8 cellular contexts compared by ENCODE assay signal in the genomic region with DNA sequence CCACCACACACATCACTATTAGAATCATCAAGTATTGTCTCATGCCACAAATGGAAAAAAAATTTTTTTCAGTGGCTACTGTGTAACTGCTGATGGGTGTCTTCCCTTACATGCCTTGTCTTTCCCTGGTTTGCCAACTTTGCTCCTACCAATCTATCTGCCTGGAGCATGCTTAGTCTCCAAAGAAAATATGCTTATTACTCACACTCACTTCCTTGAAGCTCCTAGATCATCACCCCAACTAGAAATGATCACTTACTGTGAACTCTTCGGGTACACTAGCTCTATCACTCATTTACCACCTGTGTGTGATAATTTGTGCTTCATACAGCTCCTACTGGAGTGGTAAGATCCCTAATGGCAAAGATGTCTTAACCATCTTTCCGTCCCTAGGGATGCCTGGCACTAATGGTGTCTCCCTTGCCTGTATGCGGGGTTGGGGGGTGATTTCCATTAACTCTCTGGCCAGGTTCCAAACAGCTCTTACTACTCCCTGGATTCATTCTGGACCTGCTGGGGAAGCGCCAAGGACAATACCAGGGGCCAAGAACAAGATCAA. TPM values are rescaled to one million over a fixed set of nuclear protein-coding genes. Genes with fewer than 3 reads are reported as not detected.
DNase-seq lines count a peak whose midpoint lies in the region; ATAC-seq and TF ChIP-seq lines count a peak whose summit lies in the region.

No MANE protein-coding gene starts in this region.

- no peak for ATAC-seq in upper lobe of right lung

- peak overlapping the region; percentile 80 for H3K4me3 ChIP-seq in MG63
- H3K4me3 ChIP-seq in breast epithelium = peak overlapping the region; percentile 91 to 99 (median 94)
- peak overlapping the region; percentile 98 for H3K4me3 ChIP-seq in upper lobe of right lung

- H3K27me3 ChIP-seq in MG63 (no peaks in the 10 kb centered on the region), breast epithelium (no peaks in the 10 kb centered on the region), upper lobe of right lung (no peaks in the 10 kb centered on the region)

- no peak for TF ChIP-seq CTCF in breast epithelium (IDR thresholded peaks at IDR 0.05)
- no peak for TF ChIP-seq CTCF in upper lobe of right lung (IDR thresholded peaks at IDR 0.05)

- H3K4me1 ChIP-seq in breast epithelium (no peaks in the 10 kb centered on the region), upper lobe of right lung (peaks cover 20% of the 10 kb centered on the region)

- H3K9me3 ChIP-seq in MG63 = no peaks in the 10 kb centered on the region
- H3K9me3 ChIP-seq in breast epithelium = no peaks in the 10 kb centered on the region
- no peaks in the 10 kb centered on the region for H3K9me3 ChIP-seq in upper lobe of right lung

- intact Hi-C loops in breast epithelium (cut with DNase I; ENCODE audit: low total_unique reads) (no loop called here), upper lobe of right lung (cut with DNase I) (no loop called here)

- peaks cover 7% of the 10 kb centered on the region for H3K36me3 ChIP-seq in MG63
- no peaks in the 10 kb centered on the region for H3K36me3 ChIP-seq in breast epithelium
- peaks cover 11% of the 10 kb centered on the region for H3K36me3 ChIP-seq in upper lobe of right lung

- H3K27ac ChIP-seq in breast epithelium (peak overlapping the region; percentile 69 to 80), upper lobe of right lung (peak overlapping the region; percentile 84)

- peak; percentile 49 for DNase-seq in NCI-H748 (lab: John Stamatoyannopoulos, UW; ENCODE audit: unreplicated experiment)
- DNase-seq in NCI-H748 treated with DMSO at 0.1 percent for 48 hours (lab: John Stamatoyannopoulos, UW) = no peak
- DNase-seq in MG63 = no peak
- DNase-seq in breast epithelium (ENCODE audit: low spot score in 2 of 2) = no peak
- peak; percentile 22 for DNase-seq in medulla oblongata (ENCODE audit: extremely low spot score)
- DNase-seq in upper lobe of right lung = no peak
- no peak for DNase-seq in NCI-H2081 treated with DMSO at 0.1 percent for 48 hours (lab: John Stamatoyannopoulos, UW)
- no peak for DNase-seq in mucosa of gallbladder (ENCODE audit: low spot score)

- TF ChIP-seq POLR2A in breast epithelium (IDR thresholded peaks at IDR 0.05) = no peak

RNA-seq across cellular contexts. Expression of a gene that starts 0.8 kb away (rescaled TPM):
- 3.2 and 14.6 TPM in 2 replicates for total RNA-seq in MG63 (2014; rRNA removed; shearing (Covaris generic); ENCODE audit: low replicate concordance)
- total RNA-seq in breast epithelium (10 to 100 TPM in 1 of 3 donors, 1 to 10 TPM in 2; 8.8 to 10.7 (median 9.0) TPM), upper lobe of right lung (14.3 TPM), mucosa of gallbladder (14.9 TPM)

RNA-seq across cellular contexts. Expression of a gene that starts 27.3 kb away (rescaled TPM):
- 231 and 268 TPM in 2 replicates for total RNA-seq in MG63 (2014; rRNA removed; shearing (Covaris generic); ENCODE audit: low replicate concordance)
- 10 to 100 TPM in 2 of 3 donors, 1 to 10 TPM in 1; 4.3 to 19.8 (median 10.5) TPM for total RNA-seq in breast epithelium
- total RNA-seq in upper lobe of right lung = 4.6 TPM
- 6.6 TPM for total RNA-seq in mucosa of gallbladder

Comparison
In these comparisons a context has a peak if more than half of its experiments do, and no peak if none do; other contexts are left out.
1. DNase-seq: peak in NCI-H748 (single experiment) and medulla oblongata (single experiment); none in NCI-H748 treated with DMSO at 0.1 percent for 48 hours (single experiment), MG63 (single experiment), breast epithelium (0 of 2), upper lobe of right lung (single experiment), NCI-H2081 treated with DMSO at 0.1 percent for 48 hours (single experiment) and mucosa of gallbladder (single experiment).
2. RNA of a gene that starts 27.3 kb away (total RNA-seq): 231 to 268 TPM in MG63; 4.3 to 19.8 TPM in breast epithelium, 6.6 TPM in mucosa of gallbladder (single experiment) and 4.6 TPM in upper lobe of right lung (single experiment); every median in the first group is over 10 times any median in the second.
3. Peak in every context shown above with its lines, with median percentiles within 50 percentile points of each other: H3K4me3 ChIP-seq.